In genomic region chrX:39335447-39336235, GRCh38 we compare ENCODE assay signal across 10 cellular contexts.
DNase-seq lines count a peak whose midpoint lies in the region; ATAC-seq, FAIRE-seq and TF ChIP-seq lines count a peak whose summit lies in the region.
"Had no signal": no experiment of that assay in that cellular context is flagged by ENCODE, and none has a peak within 500 bp of the region (broad histone marks: within the 10 kb centered on the region; RNA-seq: fewer than 3 reads in every experiment).

No MANE protein-coding gene starts in this region.

- peaks cover 6% of the 10 kb centered on the region for H3K36me3 Mint-ChIP-seq in stimulated activated naive CD8-positive, alpha-beta T cell treated with anti-CD3 and anti-CD28 coated beads, Interleukin-15, Interleukin-2, amounts not matched to agents 100 ng/mL and 50 ng/mL, for 24 hours (ENCODE audit: low read depth)
- no peaks in the 10 kb centered on the region for H3K36me3 Mint-ChIP-seq in CD14-positive monocyte

- no peak for ATAC-seq in stimulated activated naive CD8-positive, alpha-beta T cell treated with anti-CD3 and anti-CD28 coated beads, Interleukin-15, Interleukin-2, amounts not matched to agents 100 U/mL and 50 U/mL, for 24 hours
- ATAC-seq in GM21529 (IDR thresholded peaks at IDR 0.05; ENCODE audit: unreplicated experiment) (no peak), GM18502 (IDR thresholded peaks at IDR 0.05; ENCODE audit: poor library complexity, unreplicated experiment) (no peak)

- peak overlapping the region; percentile 68 to 76 (median 70) for H3K27ac ChIP-seq in esophagus muscularis mucosa (replicated peaks in 1 of 4)

- TF ChIP-seq POLR2A in esophagus muscularis mucosa (IDR thresholded peaks at IDR 0.05; ENCODE audit: low read depth): no peak

- intact Hi-C loops in esophagus muscularis mucosa (cut with DNase I): no loop called here
- intact Hi-C loops in CD14-positive monocyte (cut with micrococcal nuclease): no loop called here

- H3K27ac Mint-ChIP-seq in stimulated activated naive CD8-positive, alpha-beta T cell treated with anti-CD3 and anti-CD28 coated beads, Interleukin-15, Interleukin-2, amounts not matched to agents 100 ng/mL and 50 ng/mL, for 24 hours: peak overlapping the region; percentile 93
- no peak overlapping the region for H3K27ac Mint-ChIP-seq in CD14-positive monocyte

- no peak for FAIRE-seq in urothelium cell line (lab: Jason Lieb, UNC)

- H3K4me1 ChIP-seq in esophagus muscularis mucosa: peaks cover 7 to 26% (median 21%) of the 10 kb centered on the region in 4 donors

- no peak for TF ChIP-seq EP300 in esophagus muscularis mucosa (IDR thresholded peaks at IDR 0.05)

- no peaks in the 10 kb centered on the region for H3K36me3 ChIP-seq in esophagus muscularis mucosa
- H3K36me3 ChIP-seq: right atrium auricular region had no signal

- no peak overlapping the region for H3K4me3 ChIP-seq in esophagus muscularis mucosa
- H3K4me3 ChIP-seq: right atrium auricular region had no signal

- WGBS in esophagus muscularis mucosa: 58% methylated on average over 6 of the region's 6 CpGs

- no peak for DNase-seq in stimulated activated naive CD8-positive, alpha-beta T cell treated with anti-CD3 and anti-CD28 coated beads, Interleukin-15, Interleukin-2, amounts not matched to agents 100 U/mL and 50 U/mL, for 24 hours
- DNase-seq in NCI-H345 treated with DMSO at 0.1 percent for 48 hours (lab: John Stamatoyannopoulos, UW; ENCODE audit: unreplicated experiment): peak; percentile 70
- no peak for DNase-seq in esophagus muscularis mucosa (ENCODE audit: extremely low spot score)
- no peak for DNase-seq in CD14-positive monocyte (ENCODE audit: low spot score)
- DNase-seq in urothelium cell line (ENCODE audit: low spot score): no peak
- DNase-seq: kidney glomerular epithelial cell had no signal

- H3K9me3 ChIP-seq in esophagus muscularis mucosa: no peaks in the 10 kb centered on the region
- H3K9me3 ChIP-seq: right atrium auricular region had no signal

- H3K9me3 Mint-ChIP-seq in stimulated activated naive CD8-positive, alpha-beta T cell treated with anti-CD3 and anti-CD28 coated beads, Interleukin-15, Interleukin-2, amounts not matched to agents 100 ng/mL and 50 ng/mL, for 24 hours: no peaks in the 10 kb centered on the region
- H3K9me3 Mint-ChIP-seq in CD14-positive monocyte: peaks cover 0 to 1% (median 0%) of the 10 kb centered on the region in 7 donors

- peaks cover 68% of the 10 kb centered on the region for H3K4me1 Mint-ChIP-seq in stimulated activated naive CD8-positive, alpha-beta T cell treated with anti-CD3 and anti-CD28 coated beads, Interleukin-15, Interleukin-2, amounts not matched to agents 100 ng/mL and 50 ng/mL, for 24 hours (ENCODE audit: low read depth)
- peaks cover 14% of the 10 kb centered on the region for H3K4me1 Mint-ChIP-seq in CD14-positive monocyte

- TF ChIP-seq CTCF in esophagus muscularis mucosa (IDR thresholded peaks at IDR 0.05): no peak
- TF ChIP-seq CTCF in CD14-positive monocyte (IDR thresholded peaks at IDR 0.05): no peak

- no peaks in the 10 kb centered on the region for H3K27me3 ChIP-seq in esophagus muscularis mucosa
- H3K27me3 ChIP-seq: right atrium auricular region had no signal

- H3K4me3 Mint-ChIP-seq in stimulated activated naive CD8-positive, alpha-beta T cell treated with anti-CD3 and anti-CD28 coated beads, Interleukin-15, Interleukin-2, amounts not matched to agents 100 ng/mL and 50 ng/mL, for 24 hours: peak overlapping the region; percentile 38
- H3K4me3 Mint-ChIP-seq in CD14-positive monocyte: no peak overlapping the region

- no peaks in the 10 kb centered on the region for H3K27me3 Mint-ChIP-seq in stimulated activated naive CD8-positive, alpha-beta T cell treated with anti-CD3 and anti-CD28 coated beads, Interleukin-15, Interleukin-2, amounts not matched to agents 100 ng/mL and 50 ng/mL, for 24 hours
- H3K27me3 Mint-ChIP-seq in CD14-positive monocyte (ENCODE audit: low read depth in 3 of 3): peaks cover 0 to 6% (median 0%) of the 10 kb centered on the region in 3 donors
